13 cellular contexts compared by ENCODE assay signal in genomic region chr5:118723021-118723338, GRCh38.
DNase-seq lines count a peak whose midpoint lies in the region; ATAC-seq and TF ChIP-seq lines count a peak whose summit lies in the region.
"Had no signal": no experiment of that assay in that cellular context is flagged by ENCODE, and none has a peak within 500 bp of the region (broad histone marks: within the 10 kb centered on the region; RNA-seq: fewer than 3 reads in every experiment).

No MANE protein-coding gene starts in this region.

- intact Hi-C loops in testis (cut with DNase I; ENCODE audit: low total_unique reads) (no loop called here), ascending aorta (cut with DNase I) (no loop called here)

- H3K9me3 ChIP-seq in testis = no peaks in the 10 kb centered on the region
- H3K9me3 ChIP-seq in ascending aorta = no peaks in the 10 kb centered on the region
- H3K9me3 ChIP-seq: BE2C had no signal

- H3K27ac ChIP-seq in testis (no peak overlapping the region), ascending aorta (no peak overlapping the region)

- TF ChIP-seq POLR2A in testis (IDR thresholded peaks at IDR 0.05) = no peak

- no peak overlapping the region for H3K27ac Mint-ChIP-seq in stimulated activated effector memory CD8-positive, alpha-beta T cell treated with anti-CD3 and anti-CD28 coated beads, Interleukin-12 subunit alpha, Interleukin-12 subunit beta, amount 100 ng/mL, for 72 hours

- no peaks in the 10 kb centered on the region for H3K27me3 ChIP-seq in testis
- H3K27me3 ChIP-seq in ascending aorta = no peaks in the 10 kb centered on the region
- H3K27me3 ChIP-seq: BE2C had no signal

- H3K36me3 Mint-ChIP-seq in stimulated activated effector memory CD8-positive, alpha-beta T cell treated with anti-CD3 and anti-CD28 coated beads, Interleukin-12 subunit alpha, Interleukin-12 subunit beta, amount 100 ng/mL, for 72 hours = no peaks in the 10 kb centered on the region

- TF ChIP-seq CTCF in testis (IDR thresholded peaks at IDR 0.05) = no peak
- TF ChIP-seq CTCF in ascending aorta (IDR thresholded peaks at IDR 0.05) = no peak

- H3K36me3 ChIP-seq in testis (ENCODE audit: low read depth, missing control alignments) (no peaks in the 10 kb centered on the region), ascending aorta (no peaks in the 10 kb centered on the region)
- H3K36me3 ChIP-seq: BE2C had no signal

- ATAC-seq in GM18517 (IDR thresholded peaks at IDR 0.05; ENCODE audit: unreplicated experiment) (peak; percentile 89), GM21390 (IDR thresholded peaks at IDR 0.05; ENCODE audit: unreplicated experiment) (peak; percentile 63), HG02973 (IDR thresholded peaks at IDR 0.05; ENCODE audit: unreplicated experiment) (peak; percentile 73), HG03575 (IDR thresholded peaks at IDR 0.05; ENCODE audit: extremely low read depth, insufficient number of reproducible peaks, low FRiP score, unreplicated experiment) (peak; percentile 63)
- no peak for ATAC-seq in stimulated activated effector memory CD8-positive, alpha-beta T cell treated with anti-CD3 and anti-CD28 coated beads, Interleukin-12 subunit alpha, Interleukin-12 subunit beta, amount 100 ng/mL, for 72 hours

- H3K4me1 Mint-ChIP-seq in stimulated activated effector memory CD8-positive, alpha-beta T cell treated with anti-CD3 and anti-CD28 coated beads, Interleukin-12 subunit alpha, Interleukin-12 subunit beta, amount 100 ng/mL, for 72 hours = no peaks in the 10 kb centered on the region

- DNase-seq in activated naive CD4-positive, alpha-beta T cell (lab: John Stamatoyannopoulos, UW) = no peak
- DNase-seq in testis = no peak
- DNase-seq in ascending aorta (ENCODE audit: low spot score in 2 of 2) = no peak
- no peak for DNase-seq in stimulated activated effector memory CD8-positive, alpha-beta T cell treated with anti-CD3 and anti-CD28 coated beads, Interleukin-12 subunit alpha, Interleukin-12 subunit beta, amount 100 ng/mL, for 72 hours (ENCODE audit: low spot score in 2 of 2)
- DNase-seq: activated CD4-positive, alpha-beta T cell treated with anti-CD3 and anti-CD28 coated beads for 48 hours; activated effector memory CD4-positive, alpha-beta T cell treated with anti-CD3 and anti-CD28 coated beads, Interleukin-2, amount 50 U/mL, for 16 hours; BE2C; islet precursor cell; NCI-H524 had no signal

- peaks cover 17% of the 10 kb centered on the region for H3K9me3 Mint-ChIP-seq in stimulated activated effector memory CD8-positive, alpha-beta T cell treated with anti-CD3 and anti-CD28 coated beads, Interleukin-12 subunit alpha, Interleukin-12 subunit beta, amount 100 ng/mL, for 72 hours

- H3K4me1 ChIP-seq in testis (no peaks in the 10 kb centered on the region), ascending aorta (no peaks in the 10 kb centered on the region)
- H3K4me1 ChIP-seq: BE2C had no signal

- H3K4me3 ChIP-seq in testis (no peak overlapping the region), ascending aorta (no peak overlapping the region)

- no peak overlapping the region for H3K4me3 Mint-ChIP-seq in stimulated activated effector memory CD8-positive, alpha-beta T cell treated with anti-CD3 and anti-CD28 coated beads, Interleukin-12 subunit alpha, Interleukin-12 subunit beta, amount 100 ng/mL, for 72 hours
